Comparison of ENCODE assay signal across 15 cellular contexts in the genomic region with DNA sequence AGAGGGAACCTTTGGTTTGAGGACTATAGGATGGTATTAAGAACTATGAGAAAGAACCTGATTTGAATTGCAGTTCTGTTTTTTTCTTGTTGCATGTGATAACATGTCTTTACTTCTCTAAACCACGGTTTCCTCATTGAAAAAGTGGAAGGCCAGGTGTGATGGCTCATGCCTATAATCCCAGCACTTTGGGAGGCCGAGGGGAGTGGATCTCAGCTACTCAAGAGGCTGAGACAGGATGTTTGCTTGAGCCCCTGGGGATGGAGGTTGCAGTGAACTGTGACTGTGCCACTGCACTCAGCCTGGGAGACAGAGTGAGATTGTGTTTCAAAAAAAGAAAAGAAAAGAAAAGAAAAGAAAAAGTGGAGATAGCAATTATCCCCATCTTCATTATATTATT. TPM values are rescaled to one million over a fixed set of nuclear protein-coding genes. Genes with fewer than 3 reads are reported as not detected.
DNase-seq lines count a peak whose midpoint lies in the region; TF ChIP-seq lines count a peak whose summit lies in the region.
"Had no signal": no experiment of that assay in that cellular context is flagged by ENCODE, and none has a peak within 500 bp of the region (broad histone marks: within the 10 kb centered on the region; RNA-seq: fewer than 3 reads in every experiment).

No MANE protein-coding gene starts in this region.

- H3K9me3 Mint-ChIP-seq in nephron (no peaks in the 10 kb centered on the region), progenitor cell of endocrine pancreas (ENCODE audit: low read depth) (no peaks in the 10 kb centered on the region)
- no peaks in the 10 kb centered on the region for H3K9me3 Mint-ChIP-seq in activated CD4-positive, alpha-beta T cell treated with anti-CD3 and anti-CD28 coated beads, Interleukin-2, amount 10 ng/mL, durations not matched to agents 24 days and 14 days
- H3K9me3 Mint-ChIP-seq: activated CD4-positive, alpha-beta memory T cell treated with anti-CD3 and anti-CD28 coated beads for 36 hours had no signal

- intact Hi-C loops in activated CD4-positive, alpha-beta T cell treated with anti-CD3 and anti-CD28 coated beads, Interleukin-2, amount 10 ng/mL, durations not matched to agents 24 days and 14 days (cut with micrococcal nuclease), result no loop called here

- H3K27ac Mint-ChIP-seq in nephron, result peak overlapping the region in 2 of 3 experiments; percentile 22 to 83
- no peak overlapping the region for H3K27ac Mint-ChIP-seq in progenitor cell of endocrine pancreas
- H3K27ac Mint-ChIP-seq in activated CD4-positive, alpha-beta T cell treated with anti-CD3 and anti-CD28 coated beads, Interleukin-2, amount 10 ng/mL, durations not matched to agents 24 days and 14 days, result no peak overlapping the region
- H3K27ac Mint-ChIP-seq: activated CD4-positive, alpha-beta memory T cell treated with anti-CD3 and anti-CD28 coated beads for 36 hours had no signal

- DNase-seq in NCI-H524 (lab: John Stamatoyannopoulos, UW), result peak; percentile 25 to 76
- no peak for DNase-seq in NCI-H524 treated with DMSO at 0.1 percent for 48 hours (lab: John Stamatoyannopoulos, UW)
- peak; percentile 3 for DNase-seq in HPDE6-E6E7 (ENCODE audit: extremely low spot score)
- peak; percentile 51 for DNase-seq in OCI-M1 (lab: John Stamatoyannopoulos, UW)
- no peak for DNase-seq in progenitor cell of endocrine pancreas (ENCODE audit: low spot score, unreplicated experiment)
- no peak for DNase-seq in stimulated activated CD4-positive, alpha-beta T cell treated with anti-CD3 and anti-CD28 coated beads, Interleukin-15, amount 100 ng/mL, for 24 hours
- DNase-seq in activated CD4-positive, alpha-beta T cell treated with anti-CD3 and anti-CD28 coated beads, Interleukin-2, amount 10 ng/mL, durations not matched to agents 24 days and 14 days, result no peak
- DNase-seq: activated CD4-positive, alpha-beta memory T cell treated with anti-CD3 and anti-CD28 coated beads for 36 hours; effector CD8-positive, alpha-beta T cell; gastrocnemius medialis; kidney; stimulated activated CD4-positive, alpha-beta T cell treated with anti-CD3 and anti-CD28 coated beads, Interleukin-2, amount 100 ng/mL, for 48 hours; T1000; trophoblast cell had no signal

- TF ChIP-seq CTCF in nephron (IDR thresholded peaks at IDR 0.05; ENCODE audit: unreplicated experiment in 3 of 3), result no peak
- no peak for TF ChIP-seq CTCF in progenitor cell of endocrine pancreas (IDR thresholded peaks at IDR 0.05; ENCODE audit: unreplicated experiment)

- no peaks in the 10 kb centered on the region for H3K36me3 Mint-ChIP-seq in nephron (ENCODE audit: low read depth)
- no peaks in the 10 kb centered on the region for H3K36me3 Mint-ChIP-seq in progenitor cell of endocrine pancreas (ENCODE audit: insufficient read depth)
- no peaks in the 10 kb centered on the region for H3K36me3 Mint-ChIP-seq in activated CD4-positive, alpha-beta T cell treated with anti-CD3 and anti-CD28 coated beads, Interleukin-2, amount 10 ng/mL, durations not matched to agents 24 days and 14 days (ENCODE audit: low read depth)
- H3K36me3 Mint-ChIP-seq: activated CD4-positive, alpha-beta memory T cell treated with anti-CD3 and anti-CD28 coated beads for 36 hours had no signal

- H3K4me1 Mint-ChIP-seq in nephron, result peaks cover 52% of the 10 kb centered on the region
- peaks cover 3% of the 10 kb centered on the region for H3K4me1 Mint-ChIP-seq in progenitor cell of endocrine pancreas (ENCODE audit: low read depth)
- H3K4me1 Mint-ChIP-seq in activated CD4-positive, alpha-beta T cell treated with anti-CD3 and anti-CD28 coated beads, Interleukin-2, amount 10 ng/mL, durations not matched to agents 24 days and 14 days, result peaks cover 3% of the 10 kb centered on the region

- H3K27me3 Mint-ChIP-seq in nephron (ENCODE audit: low read depth) (no peaks in the 10 kb centered on the region), progenitor cell of endocrine pancreas (no peaks in the 10 kb centered on the region)
- no peaks in the 10 kb centered on the region for H3K27me3 Mint-ChIP-seq in activated CD4-positive, alpha-beta T cell treated with anti-CD3 and anti-CD28 coated beads, Interleukin-2, amount 10 ng/mL, durations not matched to agents 24 days and 14 days
- H3K27me3 Mint-ChIP-seq: activated CD4-positive, alpha-beta memory T cell treated with anti-CD3 and anti-CD28 coated beads for 36 hours had no signal

- H3K4me3 Mint-ChIP-seq in nephron (no peak overlapping the region), progenitor cell of endocrine pancreas (ENCODE audit: low read depth) (no peak overlapping the region)
- H3K4me3 Mint-ChIP-seq in activated CD4-positive, alpha-beta T cell treated with anti-CD3 and anti-CD28 coated beads, Interleukin-2, amount 10 ng/mL, durations not matched to agents 24 days and 14 days, result no peak overlapping the region
- H3K4me3 Mint-ChIP-seq: activated CD4-positive, alpha-beta memory T cell treated with anti-CD3 and anti-CD28 coated beads for 36 hours had no signal

RNA-seq across cellular contexts. Expression of gene SCN9A, which starts 32.3 kb away (rescaled TPM):
- 23.5 and 23.7 TPM in 2 replicates for total RNA-seq in progenitor cell of endocrine pancreas
- not detected in 2 replicates for total RNA-seq in activated CD4-positive, alpha-beta T cell treated with anti-CD3 and anti-CD28 coated beads, Interleukin-2, amount 10 ng/mL, durations not matched to agents 24 days and 14 days
- total RNA-seq: activated CD4-positive, alpha-beta memory T cell treated with anti-CD3 and anti-CD28 coated beads for 36 hours had no signal

Comparison
In these comparisons a context has a peak if more than half of its experiments do, and no peak if none do; other contexts are left out.
1. DNase-seq: peak in NCI-H524 (2 of 2), HPDE6-E6E7 (single experiment) and OCI-M1 (single experiment); none in NCI-H524 treated with DMSO at 0.1 percent for 48 hours (single experiment), progenitor cell of endocrine pancreas (single experiment), stimulated activated CD4-positive, alpha-beta T cell treated with anti-CD3 and anti-CD28 coated beads, Interleukin-15, amount 100 ng/mL, for 24 hours (single experiment) and activated CD4-positive, alpha-beta T cell treated with anti-CD3 and anti-CD28 coated beads, Interleukin-2, amount 10 ng/mL, durations not matched to agents 24 days and 14 days (single experiment).
2. H3K27ac Mint-ChIP-seq: peak in nephron (2 of 3); none in progenitor cell of endocrine pancreas (single experiment) and activated CD4-positive, alpha-beta T cell treated with anti-CD3 and anti-CD28 coated beads, Interleukin-2, amount 10 ng/mL, durations not matched to agents 24 days and 14 days (single experiment).
3. RNA of gene SCN9A, which starts 32.3 kb away (total RNA-seq): 23.5 to 23.7 TPM in progenitor cell of endocrine pancreas; not detected in activated CD4-positive, alpha-beta T cell treated with anti-CD3 and anti-CD28 coated beads, Interleukin-2, amount 10 ng/mL, durations not matched to agents 24 days and 14 days; every median in the first group is over 10 times any median in the second.